8 cellular contexts compared by ENCODE assay signal in genomic region chr16:84819644-84820304, GRCh38. TPM values are rescaled to one million over a fixed set of nuclear protein-coding genes. Genes with fewer than 3 reads are reported as not detected.
DNase-seq lines count a peak whose midpoint lies in the region; ATAC-seq and TF ChIP-seq lines count a peak whose summit lies in the region.

Gene CRISPLD2 (plus strand): TSS chr16:84819985. CDS start chr16:84838496, 18,511 bp downstream.

- H3K9me3 ChIP-seq in lung (ENCODE audit: control insufficient read depth in 2 of 2, insufficient read depth in 1 of 2, low read length in 1 of 2): no peaks in the 10 kb centered on the region

- WGBS in lung, 2 donors: 3 to 6% methylated on average over 43 to 53 of the region's 53 CpGs

- H3K27me3 ChIP-seq in lung (ENCODE audit: control insufficient read depth, insufficient read depth): no peaks in the 10 kb centered on the region

- peak within 1 kb of the TSS in 1 of 2 donors; percentile 64 for H3K27ac ChIP-seq in lung (ENCODE audit: low read depth in 1 of 2, low read length in 1 of 2)

- ATAC-seq in HG03354 (IDR thresholded peaks at IDR 0.05; ENCODE audit: poor library complexity, severe bottlenecking, unreplicated experiment) (peak; percentile 46), lung (ENCODE audit: insufficient read depth, low FRiP score) (peak; percentile 93), HG02970 (IDR thresholded peaks at IDR 0.05; ENCODE audit: low FRiP score, unreplicated experiment) (no peak)

- H3K4me1 ChIP-seq in lung (ENCODE audit: control insufficient read depth in 2 of 2, insufficient read depth in 2 of 2, low read length in 2 of 2): peaks cover 0 to 3% of the 10 kb centered on the region in 2 donors

- no peaks in the 10 kb centered on the region for H3K36me3 ChIP-seq in lung (ENCODE audit: control insufficient read depth in 2 of 2, insufficient read depth in 2 of 2, low read length in 2 of 2)

- H3K4me3 ChIP-seq in lung: peak within 1 kb of the TSS; percentile 51

- no peak for TF ChIP-seq CTCF in lung (IDR thresholded peaks at IDR 0.05; ENCODE audit: control extremely low read depth, extremely low read depth)

- peak; percentile 96 for DNase-seq in CD1c-positive myeloid dendritic cell (ENCODE audit: extremely low spot score)
- DNase-seq in NCI-H82 (lab: John Stamatoyannopoulos, UW): peak; percentile 96
- DNase-seq in activated CD8-positive, alpha-beta memory T cell treated with anti-CD3 and anti-CD28 coated beads for 48 hours (ENCODE audit: low read depth in 2 of 3, low spot score in 2 of 3): peak; percentile 49 to 63 (median 62)
- peak; percentile 82 for DNase-seq in effector CD8-positive, alpha-beta T cell (lab: John Stamatoyannopoulos, UW)
- DNase-seq in lung (ENCODE audit: low spot score): peak; percentile 91
- DNase-seq in stimulated activated CD4-positive, alpha-beta T cell treated with anti-CD3 and anti-CD28 coated beads, Interleukin-4, amount 100 ng/mL, for 24 hours: peak; percentile 86

RNA-seq across cellular contexts. Expression of gene CRISPLD2, which starts in this region (rescaled TPM):
- 100 to 1,000 TPM in 1 of 2 donors, 10 to 100 TPM in 1; 31.3 to 136 TPM for total RNA-seq in lung
- 10 to 100 TPM; 30.3 to 53.7 TPM for polyA plus RNA-seq in lung
